ENCODE assay signal across 14 cellular contexts in genomic region chr6:155582016-155582991, GRCh38.
DNase-seq lines count a peak whose midpoint lies in the region; ATAC-seq and TF ChIP-seq lines count a peak whose summit lies in the region.
"Had no signal": no experiment of that assay in that cellular context is flagged by ENCODE, and none has a peak within 500 bp of the region (broad histone marks: within the 10 kb centered on the region; RNA-seq: fewer than 3 reads in every experiment).

No MANE protein-coding gene starts in this region.

- H4K20me1 ChIP-seq in BLaER1 treated with 17β-estradiol and CSF1 and Interleukin-3, amounts not matched to agents 10 nM and 100 nM = no peaks in the 10 kb centered on the region

- H3K9me3 ChIP-seq in BLaER1 treated with 17β-estradiol and CSF1 and Interleukin-3, amounts not matched to agents 10 nM and 100 nM (replicated peaks in 1 of 11) = peaks cover 0 to 18% (median 8%) of the 10 kb centered on the region in 11 experiments; a peak in 11 of 22 replicates
- H3K9me3 ChIP-seq in body of pancreas = no peaks in the 10 kb centered on the region
- H3K9me3 ChIP-seq in mucosa of descending colon = no peaks in the 10 kb centered on the region
- H3K9me3 ChIP-seq: BE2C had no signal

- H3K4me3 ChIP-seq in BLaER1 treated with 17β-estradiol and CSF1 and Interleukin-3, amounts not matched to agents 10 nM and 100 nM = no peak overlapping the region
- H3K4me3 ChIP-seq in body of pancreas (no peak overlapping the region), mucosa of descending colon (no peak overlapping the region)
- H3K4me3 ChIP-seq: GM23248 had no signal

- WGBS in body of pancreas, 2 donors = 45% methylated on average over 9 of the region's 9 CpGs

- peak overlapping the region in 7 of 11 experiments; percentile 1 to 53 (median 22); a peak in 11 of 22 replicates for H3K4me2 ChIP-seq in BLaER1 treated with 17β-estradiol and CSF1 and Interleukin-3, amounts not matched to agents 10 nM and 100 nM

- peaks cover 0 to 16% (median 8%) of the 10 kb centered on the region in 10 experiments; a peak in 13 of 20 replicates for H3K4me1 ChIP-seq in BLaER1 treated with 17β-estradiol and CSF1 and Interleukin-3, amounts not matched to agents 10 nM and 100 nM
- H3K4me1 ChIP-seq in body of pancreas (no peaks in the 10 kb centered on the region), mucosa of descending colon (ENCODE audit: low read depth) (peaks cover 4% of the 10 kb centered on the region)
- H3K4me1 ChIP-seq: BE2C had no signal

- no peaks in the 10 kb centered on the region for H3K27me3 ChIP-seq in BLaER1 treated with 17β-estradiol and CSF1 and Interleukin-3, amounts not matched to agents 10 nM and 100 nM
- no peaks in the 10 kb centered on the region for H3K27me3 ChIP-seq in body of pancreas
- H3K27me3 ChIP-seq: BE2C had no signal

- no peak overlapping the region for H3K9ac ChIP-seq in BLaER1 treated with 17β-estradiol and CSF1 and Interleukin-3, amounts not matched to agents 10 nM and 100 nM
- H3K9ac ChIP-seq: GM23248 had no signal

- ATAC-seq in body of pancreas = peak; percentile 65
- ATAC-seq in mucosa of descending colon = peak; percentile 69

- no peak for TF ChIP-seq CTCF in body of pancreas (IDR thresholded peaks at IDR 0.05)
- TF ChIP-seq CTCF in mucosa of descending colon (IDR thresholded peaks at IDR 0.05) = no peak

- H3K27ac ChIP-seq in BLaER1 treated with 17β-estradiol and CSF1 and Interleukin-3, amounts not matched to agents 10 nM and 100 nM = no peak overlapping the region
- H3K27ac ChIP-seq in body of pancreas = peak overlapping the region in 2 of 4 donors; percentile 47 to 54
- H3K27ac ChIP-seq: GM23248 had no signal

- TF ChIP-seq POLR2A in body of pancreas (IDR thresholded peaks at IDR 0.05) = no peak

- DNase-seq in M059J (ENCODE audit: low read depth) (peak; percentile 10), body of pancreas (peak in 1 of 4 donors; percentile 13), mucosa of descending colon (no peak), NAMALWA (ENCODE audit: low spot score) (no peak), ureter (ENCODE audit: low spot score) (no peak), NOMO-1 treated with dmso at 0.1 percent for 144 hours (lab: John Stamatoyannopoulos, UW; ENCODE audit: unreplicated experiment) (no peak)
- DNase-seq: BE2C; CD4-positive, alpha-beta memory T cell; DMS153; DMS79; GDM1; GM23248; HCEC 1CT had no signal

- H3K36me3 ChIP-seq in BLaER1 treated with 17β-estradiol and CSF1 and Interleukin-3, amounts not matched to agents 10 nM and 100 nM = no peaks in the 10 kb centered on the region
- H3K36me3 ChIP-seq in body of pancreas (replicated peaks in 1 of 2; ENCODE audit: insufficient read depth in 1 of 2, low read depth in 2 of 2) (no peaks in the 10 kb centered on the region), mucosa of descending colon (ENCODE audit: low read depth) (no peaks in the 10 kb centered on the region)
- H3K36me3 ChIP-seq: BE2C had no signal

- intact Hi-C loops in body of pancreas (cut with DNase I) (no loop called here), mucosa of descending colon (cut with DNase I, micrococcal nuclease) (no loop called here)
